Comparison of ENCODE assay signal across 28 cellular contexts in genomic region chr5:24854350-24854749, GRCh38.
"Had no signal": no experiment of that assay in that cellular context is flagged by ENCODE, and none has a peak within 500 bp of the region (broad histone marks: within the 10 kb centered on the region; RNA-seq: fewer than 3 reads in every experiment).

No MANE protein-coding gene starts in this region.

- DNase-seq: activated CD4-positive, alpha-beta memory T cell treated with anti-CD3 and anti-CD28 coated beads for 36 hours; activated CD4-positive, alpha-beta T cell treated with anti-CD3 and anti-CD28 coated beads for 36 hours; activated CD4-positive, alpha-beta T cell treated with anti-CD3 and anti-CD28 coated beads, Interleukin-2, amount 10 ng/mL, durations not matched to agents 24 days and 14 days; activated CD4-positive, CD25-positive, alpha-beta regulatory T cell; activated CD4-positive, CD25-positive, alpha-beta regulatory T cell treated with anti-CD3 and anti-CD28 coated beads, Interleukin-2, amount 50 U/mL, for 72 hours; activated CD8-positive, alpha-beta memory T cell treated with anti-CD3 and anti-CD28 coated beads, Interleukin-2, amount 10 ng/mL, durations not matched to agents 7 days and 5 days; activated CD8-positive, alpha-beta memory T cell treated with anti-CD3 and anti-CD28 coated beads, Interleukin-2, amount 50 U/mL, for 4 hours; activated CD8-positive, alpha-beta T cell treated with anti-CD3 and anti-CD28 coated beads, Interleukin-2, amount 10 ng/mL, durations not matched to agents 7 days and 5 days; activated gamma-delta T cell; activated naive CD4-positive, alpha-beta T cell; activated naive CD4-positive, alpha-beta T cell treated with anti-CD3 and anti-CD28 coated beads, Interleukin-2, amount 10 ng/mL, durations not matched to agents 7 days and 5 days; activated naive CD8-positive, alpha-beta T cell treated with anti-CD3 and anti-CD28 coated beads, Interleukin-2, amount 10 ng/mL, durations not matched to agents 7 days and 5 days; activated T-cell treated with anti-CD3 and anti-CD28 coated beads, Interleukin-2, amount 50 U/mL, for 1 hour; activated T-cell treated with anti-CD3 and anti-CD28 coated beads, Interleukin-2, amount 50 U/mL, for 48 hours; caudate nucleus; cortex of kidney; dermis blood vessel endothelial cell; effector CD4-positive, alpha-beta T cell; effector memory CD8-positive, alpha-beta T cell; esophagus squamous epithelium; head of caudate nucleus; hippocampal formation; T-helper 2 cell had no signal

- ATAC-seq: activated CD4-positive, alpha-beta T cell treated with anti-CD3 and anti-CD28 coated beads for 36 hours; activated CD8-positive, alpha-beta memory T cell treated with anti-CD3 and anti-CD28 coated beads, Interleukin-2, amount 10 ng/mL, durations not matched to agents 7 days and 5 days; activated CD8-positive, alpha-beta T cell treated with anti-CD3 and anti-CD28 coated beads, Interleukin-2, amount 10 ng/mL, durations not matched to agents 7 days and 5 days; activated naive CD4-positive, alpha-beta T cell treated with anti-CD3 and anti-CD28 coated beads, Interleukin-2, amount 50 U/mL, for 72 hours; effector memory CD8-positive, alpha-beta T cell had no signal

- H3K9me3 ChIP-seq: ascending aorta had no signal

- H3K27ac ChIP-seq: ascending aorta, epithelial cell of prostate, esophagus squamous epithelium had no signal

- H3K36me3 ChIP-seq: ascending aorta, esophagus squamous epithelium had no signal

- H3K4me1 ChIP-seq: ascending aorta, esophagus squamous epithelium had no signal

- H3K4me3 ChIP-seq: ascending aorta, esophagus squamous epithelium had no signal

- H3K27me3 ChIP-seq: ascending aorta, esophagus squamous epithelium had no signal

- FAIRE-seq: colon, frontal cortex had no signal
